ENCODE assay signal across 8 cellular contexts in genomic region chr9:32930486-32930885, GRCh38.
"Had no signal": no experiment of that assay in that cellular context is flagged by ENCODE, and none has a peak within 500 bp of the region (broad histone marks: within the 10 kb centered on the region; RNA-seq: fewer than 3 reads in every experiment).

No MANE protein-coding gene starts in this region.

- H3K27ac ChIP-seq: GM23248 had no signal

- H3K4me1 ChIP-seq: HAP-1 had no signal

- DNase-seq: GM23248, GOT3, H7, H9, HCEC 1CT, HFFc6 had no signal

- H3K4me2 ChIP-seq: GM23338 had no signal

- H3K9me3 ChIP-seq: HAP-1 had no signal

- H3K4me3 ChIP-seq: GM23248, GM23338, HAP-1 had no signal

- H3K9ac ChIP-seq: GM23248 had no signal

- H2AFZ ChIP-seq: GM23248, GM23338 had no signal
